In genomic region chr9:124010303-124010664, GRCh38 we compare ENCODE assay signal across 1 cellular context.
A peak's percentile ranks its signal among the peaks of the same experiment; 100 is the strongest.
TF ChIP-seq lines count a peak whose summit lies in the region.

No MANE protein-coding gene starts in this region.

TF ChIP-seq in GM12878, 131 proteins besides CTCF, POLR2A, EP300 and RAD21 (continued from another document and continues in another):
- no peak for TF ChIP-seq ZBTB4 (CRISPR knock-in tag; IDR thresholded peaks at IDR 0.05)
- TF ChIP-seq JUND (IDR thresholded peaks at IDR 0.05; ENCODE audit: low read depth, low read length) = no peak
- TF ChIP-seq HDAC2 (IDR thresholded peaks at IDR 0.05) = no peak
- TF ChIP-seq ZNF24 (IDR thresholded peaks at IDR 0.05) = no peak
- TF ChIP-seq ZNF217 (IDR thresholded peaks at IDR 0.05) = no peak
- no peak for TF ChIP-seq ELK1 (IDR thresholded peaks at IDR 0.05; ENCODE audit: low read depth, low read length)
- TF ChIP-seq IRF3 (IDR thresholded peaks at IDR 0.05) = no peak
- TF ChIP-seq SUPT20H (IDR thresholded peaks at IDR 0.05; ENCODE audit: borderline replicate concordance, control insufficient read depth, low read depth, low read length) = no peak
- TF ChIP-seq IRF4 (IDR thresholded peaks at IDR 0.05; ENCODE audit: low read depth, low read length) = no peak
- peak; percentile 4; the same call in 1 of the 2 replicates for TF ChIP-seq RUNX3 (IDR thresholded peaks at IDR 0.05; ENCODE audit: low read length)
- peak; percentile 53; the same call in 1 of the 2 replicates for TF ChIP-seq NR2F1 (conservative IDR thresholded peaks at IDR 0.05)
- TF ChIP-seq NFIC (IDR thresholded peaks at IDR 0.05; ENCODE audit: low read depth, low read length) = no peak
- TF ChIP-seq NKRF (conservative IDR thresholded peaks at IDR 0.05) = no peak
- TF ChIP-seq ZBTB40 (IDR thresholded peaks at IDR 0.05; ENCODE audit: borderline replicate concordance) = no peak
- no peak for TF ChIP-seq ATF7 (IDR thresholded peaks at IDR 0.05; ENCODE audit: low read depth)
- no peak for TF ChIP-seq STAT3 (IDR thresholded peaks at IDR 0.05; ENCODE audit: low read depth, low read length)
- no peak for TF ChIP-seq NFYA (IDR thresholded peaks at IDR 0.05; ENCODE audit: borderline replicate concordance, low read depth, low read length)
- TF ChIP-seq NR2C2 (IDR thresholded peaks at IDR 0.05; ENCODE audit: borderline replicate concordance, control insufficient read depth, insufficient read length, low read depth) = no peak
- no peak for TF ChIP-seq E2F4 (IDR thresholded peaks at IDR 0.05; ENCODE audit: low read depth, low read length)
- no peak for TF ChIP-seq PML (IDR thresholded peaks at IDR 0.05; ENCODE audit: low read length)
- TF ChIP-seq PAX5 (IDR thresholded peaks at IDR 0.05; ENCODE audit: borderline replicate concordance, low read depth, low read length) = peak; percentile 78
- no peak for TF ChIP-seq LARP7 (IDR thresholded peaks at IDR 0.05)
- TF ChIP-seq ZNF622 (IDR thresholded peaks at IDR 0.05) = no peak
- no peak for TF ChIP-seq ATF2 (IDR thresholded peaks at IDR 0.05; ENCODE audit: low read length)
- no peak for TF ChIP-seq ZBED1 (IDR thresholded peaks at IDR 0.05; ENCODE audit: borderline replicate concordance)
- TF ChIP-seq TBL1XR1 (IDR thresholded peaks at IDR 0.05; ENCODE audit: low read depth, low read length) = no peak
- no peak for TF ChIP-seq PBX3 (IDR thresholded peaks at IDR 0.05; ENCODE audit: insufficient replicate concordance, low read depth, low read length)
- no peak for TF ChIP-seq IRF5 (IDR thresholded peaks at IDR 0.05; ENCODE audit: borderline replicate concordance)
- no peak for TF ChIP-seq ESRRA (IDR thresholded peaks at IDR 0.05; ENCODE audit: low read length)
- no peak for TF ChIP-seq ZNF687 (IDR thresholded peaks at IDR 0.05)
- TF ChIP-seq TCF7 (IDR thresholded peaks at IDR 0.05; ENCODE audit: borderline replicate concordance) = no peak
- no peak for TF ChIP-seq GABPA (IDR thresholded peaks at IDR 0.05; ENCODE audit: low read depth)
- TF ChIP-seq KAT2A (conservative IDR thresholded peaks at IDR 0.05; ENCODE audit: control insufficient read depth, low read depth, low read length) = no peak
- no peak for TF ChIP-seq NR2C1 (IDR thresholded peaks at IDR 0.05)
- TF ChIP-seq TCF12 (IDR thresholded peaks at IDR 0.05; ENCODE audit: low read depth, low read length) = peak; percentile 67; the same call in 1 of the 2 replicates
- TF ChIP-seq YBX1 (IDR thresholded peaks at IDR 0.05) = peak; percentile 17; the same call in 1 of the 2 replicates
- no peak for TF ChIP-seq MTA3 (IDR thresholded peaks at IDR 0.05; ENCODE audit: borderline replicate concordance, low read length)
- TF ChIP-seq CEBPB (IDR thresholded peaks at IDR 0.05; ENCODE audit: borderline replicate concordance in 1 of 2, low read depth in 2 of 2, low read length in 2 of 2) = no peak
- no peak for TF ChIP-seq RFX5 (IDR thresholded peaks at IDR 0.05; ENCODE audit: low read depth, low read length)
